Comparison of ENCODE assay signal across 26 cellular contexts in genomic region chr1:200767326-200767725, GRCh38.
"Had no signal": no experiment of that assay in that cellular context is flagged by ENCODE, and none has a peak within 500 bp of the region (broad histone marks: within the 10 kb centered on the region; RNA-seq: fewer than 3 reads in every experiment).

No MANE protein-coding gene starts in this region.

- H3K4me1 ChIP-seq: adrenal gland, body of pancreas, right atrium auricular region, transverse colon, vagina had no signal

- H3K4me1 Mint-ChIP-seq: central memory CD8-positive, alpha-beta T cell; T-cell had no signal

- DNase-seq: activated CD4-positive, alpha-beta T cell treated with anti-CD3 and anti-CD28 coated beads, Interleukin-2, amount 50 U/mL, for 4 hours; activated CD4-positive, CD25-positive, alpha-beta regulatory T cell treated with anti-CD3 and anti-CD28 coated beads, Interleukin-2, amount 50 U/mL, for 72 hours; activated naive CD4-positive, alpha-beta T cell treated with anti-CD3 and anti-CD28 coated beads, Interleukin-2, amount 50 U/mL, for 16 hours; adrenal gland; body of pancreas; cortex of kidney; effector CD8-positive, alpha-beta T cell; foreskin keratinocyte; glutamatergic neuron; hypothalamus; left ventricle myocardium superior; mesendoderm; nucleus accumbens; stimulated activated CD4-positive, alpha-beta T cell treated with anti-CD3 and anti-CD28 coated beads, Interleukin-15, amount 100 ng/mL, for 24 hours; stimulated activated CD4-positive, alpha-beta T cell treated with anti-CD3 and anti-CD28 coated beads, Interleukin-4, amount 100 ng/mL, for 24 hours; stimulated activated naive CD4-positive, alpha-beta T cell; substantia nigra; T-cell; T-helper 9 cell; transverse colon had no signal

- H3K27me3 Mint-ChIP-seq: central memory CD8-positive, alpha-beta T cell; T-cell had no signal

- H3K4me3 Mint-ChIP-seq: central memory CD8-positive, alpha-beta T cell; natural killer cell treated with Interleukin-12 subunit alpha and Interleukin-12 subunit beta and Interleukin-15 and Interleukin-18, amount 100 ng/mL, for 72 hours; T-cell had no signal

- H3K4me3 ChIP-seq: adrenal gland, body of pancreas, right atrium auricular region, skin epidermis, transverse colon, vagina had no signal

- H3K9me3 Mint-ChIP-seq: activated T-helper 2 cell treated with anti-CD3 and anti-CD28 coated beads, Interferon-gamma antibody, Interleukin-2, Interleukin-4, amounts not matched to agents 10 μg/mL and 5 μg/mL and 100 μg/mL, durations not matched to agents 14 hours and 24 hours and 36 hours; central memory CD8-positive, alpha-beta T cell; natural killer cell treated with Interleukin-12 subunit alpha and Interleukin-12 subunit beta and Interleukin-15 and Interleukin-18, amount 100 ng/mL, for 72 hours; T-cell had no signal

- H3K36me3 ChIP-seq: transverse colon had no signal

- H3K27me3 ChIP-seq: adrenal gland, body of pancreas, foreskin keratinocyte, right atrium auricular region, transverse colon, vagina had no signal

- H3K36me3 Mint-ChIP-seq: natural killer cell treated with Interleukin-12 subunit alpha and Interleukin-12 subunit beta and Interleukin-15 and Interleukin-18, amount 100 ng/mL, for 72 hours had no signal

- H3K9me3 ChIP-seq: adrenal gland, body of pancreas, right atrium auricular region, transverse colon, vagina had no signal

- ATAC-seq: body of pancreas; foreskin keratinocyte; left ventricle myocardium superior; natural killer cell treated with Interleukin-12 subunit alpha and Interleukin-12 subunit beta and Interleukin-15 and Interleukin-18, amount 100 ng/mL, for 72 hours; T-cell had no signal

- H3K27ac ChIP-seq: adrenal gland, body of pancreas, foreskin keratinocyte, right atrium auricular region, skin epidermis, transverse colon, vagina had no signal

- H3K27ac Mint-ChIP-seq: activated T-helper 2 cell treated with anti-CD3 and anti-CD28 coated beads, Interferon-gamma antibody, Interleukin-2, Interleukin-4, amounts not matched to agents 10 μg/mL and 5 μg/mL and 100 μg/mL, durations not matched to agents 14 hours and 24 hours and 36 hours; natural killer cell treated with Interleukin-12 subunit alpha and Interleukin-12 subunit beta and Interleukin-15 and Interleukin-18, amount 100 ng/mL, for 72 hours; T-cell had no signal
